ENCODE assay signal across 8 cellular contexts in the genomic region with DNA sequence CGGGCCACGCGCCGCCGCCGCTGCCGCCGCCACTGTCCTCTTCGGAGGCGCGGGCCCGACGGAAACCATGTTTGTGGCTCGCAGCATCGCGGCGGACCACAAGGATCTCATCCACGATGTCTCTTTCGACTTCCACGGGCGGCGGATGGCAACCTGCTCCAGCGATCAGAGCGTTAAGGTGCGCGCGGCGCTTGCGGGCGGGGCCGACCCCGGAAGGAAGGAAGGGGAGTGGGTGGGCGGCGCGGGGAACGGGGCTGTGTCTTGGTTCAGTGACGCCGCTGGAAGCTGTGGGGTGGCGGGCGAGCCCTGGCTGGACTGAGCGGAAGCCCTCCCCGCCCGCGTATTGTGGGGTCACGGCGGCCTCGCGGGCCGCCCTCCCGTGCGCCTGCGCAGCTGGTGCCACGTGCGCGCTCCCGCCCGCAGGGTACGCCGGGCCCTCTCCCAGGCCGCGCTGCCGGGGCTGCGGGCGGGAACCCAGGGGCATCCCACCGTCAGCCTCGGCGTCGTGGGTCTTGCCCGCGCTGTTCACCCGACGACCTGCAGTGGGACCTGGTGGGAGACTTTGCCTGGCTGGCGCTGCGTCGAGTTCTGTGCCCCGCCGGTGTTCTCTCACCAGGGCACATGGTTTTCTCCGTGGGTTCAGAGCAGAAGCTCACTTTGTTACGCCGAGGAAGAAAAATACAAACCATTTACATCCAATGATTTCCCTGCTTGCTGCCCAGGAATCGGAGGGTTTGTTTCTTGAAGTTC. TPM values are rescaled to one million over a fixed set of nuclear protein-coding genes. Genes with fewer than 3 reads are reported as not detected.
DNase-seq lines count a peak whose midpoint lies in the region; ATAC-seq, FAIRE-seq and TF ChIP-seq lines count a peak whose summit lies in the region.

No MANE protein-coding gene starts in this region.

- TF ChIP-seq CTCF in endothelial cell of umbilical vein (IDR thresholded peaks at IDR 0.05; ENCODE audit: extremely low read depth in 1 of 2, insufficient read depth in 1 of 2, low read depth in 1 of 2, low read length in 2 of 2): no peak

- DNase-seq in Caki2 (ENCODE audit: low read depth) (peak; percentile 94), HT1080 (ENCODE audit: low read depth) (peak; percentile 95), NT2/D1 (ENCODE audit: low read depth, low spot score) (peak; percentile 57), endothelial cell of umbilical vein (ENCODE audit: low read depth, low spot score) (peak; percentile 94), midbrain (lab: John Stamatoyannopoulos, UW) (peak; percentile 89)
- DNase-seq in activated CD8-positive, alpha-beta memory T cell treated with anti-CD3 and anti-CD28 coated beads, Interleukin-2, amount 50 U/mL, for 4 hours: peak; percentile 99
- peak; percentile 98 for DNase-seq in stimulated activated CD8-positive, alpha-beta memory T cell treated with anti-CD3 and anti-CD28 coated beads, Interleukin-15, amount 100 ng/mL, for 4 hours (ENCODE audit: low read depth in 2 of 2)

- H3K36me3 ChIP-seq in NT2/D1 (ENCODE audit: insufficient read depth, insufficient read length, low read length): peaks cover 13% of the 10 kb centered on the region
- peaks cover 0 to under 1% of the 10 kb centered on the region in 2 experiments for H3K36me3 ChIP-seq in endothelial cell of umbilical vein (ENCODE audit: control insufficient read depth in 2 of 2, extremely low read depth in 1 of 2, insufficient read depth in 2 of 2, low read length in 2 of 2)

- peak overlapping the region; percentile 39 for H3K4me2 ChIP-seq in endothelial cell of umbilical vein (ENCODE audit: insufficient read depth, low read length)

- BruUV-seq in endothelial cell of umbilical vein (replicated peaks; lab: Mats Ljungman, UMichigan): no TSS peak

- H2AFZ ChIP-seq in endothelial cell of umbilical vein (ENCODE audit: low read depth, low read length): peak overlapping the region; percentile 89

- peak overlapping the region; percentile 90 for H3K27ac ChIP-seq in endothelial cell of umbilical vein (ENCODE audit: insufficient read depth, low read depth, low read length)

- H3K4me3 ChIP-seq in NT2/D1 (ENCODE audit: insufficient read length, low read depth): peak overlapping the region; percentile 68
- peak overlapping the region; percentile 43 to 53 (median 49) for H3K4me3 ChIP-seq in endothelial cell of umbilical vein (replicated peaks in 1 of 3; ENCODE audit: insufficient read depth in 1 of 3, low read depth in 1 of 3, low read length in 3 of 3)

- no peaks in the 10 kb centered on the region for H3K27me3 ChIP-seq in NT2/D1 (ENCODE audit: insufficient read depth, insufficient read length)
- no peaks in the 10 kb centered on the region for H3K27me3 ChIP-seq in endothelial cell of umbilical vein (ENCODE audit: control insufficient read depth in 2 of 2, insufficient read depth in 2 of 2, low read length in 2 of 2)

- intact Hi-C loops in endothelial cell of umbilical vein (cut with micrococcal nuclease): loop anchor here (1.0 to 5.0 kb wide), 2 partner anchors 43 to 66 kb away; a partner anchor contains a TSS

- H3K9ac ChIP-seq in NT2/D1 (ENCODE audit: insufficient read length, low read depth) (peak overlapping the region; percentile 83), endothelial cell of umbilical vein (replicated peaks; ENCODE audit: extremely low read depth, insufficient read depth, low read length) (peak overlapping the region; percentile 76)

- peaks cover 27% of the 10 kb centered on the region for H3K79me2 ChIP-seq in endothelial cell of umbilical vein (ENCODE audit: control insufficient read depth, insufficient read depth, low read length)

- peak; percentile 87 for TF ChIP-seq POLR2A in endothelial cell of umbilical vein (IDR thresholded peaks at IDR 0.05; ENCODE audit: low read depth, low read length)

- dilution Hi-C loops in endothelial cell of umbilical vein (cut with MboI; ENCODE audit: extremely low pct_ligation_motif_present, low sequenced_read_pairs): no loop called here

- H3K4me1 ChIP-seq in NT2/D1 (ENCODE audit: insufficient read depth, insufficient read length) (no peaks in the 10 kb centered on the region), endothelial cell of umbilical vein (ENCODE audit: control insufficient read depth, extremely low read depth, insufficient read depth, low read length) (peaks cover 12% of the 10 kb centered on the region)

- FAIRE-seq in endothelial cell of umbilical vein (lab: Jason Lieb, UNC): peak; percentile 95

- CTCF ChIA-PET in endothelial cell of umbilical vein (lab: Charles Lee): interaction anchor here (0.7 kb wide), 2 partner anchors 65 to 211 kb away, joined by 3 to 4 read pairs; no protein-coding TSS in a partner anchor

- in situ Hi-C loops in Caki2 (cut with HindIII; ENCODE audit: low pct_unique_long_range_greater_than_20kb, low sequenced_read_pairs): no loop called here

- POLR2A ChIA-PET in endothelial cell of umbilical vein (lab: Charles Lee): interaction anchor here (0.7 to 1.0 kb wide), 2 partner anchors 186 to 571 kb away, joined by 4 read pairs; a partner anchor contains a TSS

- no peaks in the 10 kb centered on the region for H4K20me1 ChIP-seq in endothelial cell of umbilical vein (replicated peaks; ENCODE audit: control insufficient read depth, extremely low read depth, insufficient read depth, low read length)

- H3K9me3 ChIP-seq in NT2/D1 (ENCODE audit: insufficient read depth, low read length) (no peaks in the 10 kb centered on the region), endothelial cell of umbilical vein (replicated peaks; ENCODE audit: control insufficient read depth, insufficient read depth, low read length) (no peaks in the 10 kb centered on the region)

- H3K9me1 ChIP-seq in endothelial cell of umbilical vein (replicated peaks; ENCODE audit: control insufficient read depth, extremely low read depth, insufficient read depth, low read length): no peaks in the 10 kb centered on the region

- peak; percentile 60 for ATAC-seq in GM21367 (IDR thresholded peaks at IDR 0.05; ENCODE audit: unreplicated experiment)

TF ChIP-seq in endothelial cell of umbilical vein, 7 proteins besides CTCF, POLR2A, EP300 and RAD21:
- peak; percentile 74 for TF ChIP-seq MYC (IDR thresholded peaks at IDR 0.05; ENCODE audit: low read depth, low read length)
- TF ChIP-seq GATA2 (IDR thresholded peaks at IDR 0.05; ENCODE audit: insufficient read depth, insufficient read length, low read depth, low read length): no peak
- TF ChIP-seq JUN (IDR thresholded peaks at IDR 0.05; ENCODE audit: borderline replicate concordance, insufficient read depth, insufficient read length, low read depth): no peak
- TF ChIP-seq POLR2AphosphoS5 (IDR thresholded peaks at IDR 0.05; ENCODE audit: insufficient read depth, low read depth, low read length): peak; percentile 93
- TF ChIP-seq FOS (IDR thresholded peaks at IDR 0.05; ENCODE audit: borderline replicate concordance, insufficient read depth, low read length): no peak
- TF ChIP-seq, protein P1, sequence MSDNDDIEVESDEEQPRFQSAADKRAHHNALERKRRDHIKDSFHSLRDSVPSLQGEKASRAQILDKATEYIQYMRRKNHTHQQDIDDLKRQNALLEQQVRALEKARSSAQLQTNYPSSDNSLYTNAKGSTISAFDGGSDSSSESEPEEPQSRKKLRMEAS (IDR thresholded peaks at IDR 0.05; ENCODE audit: insufficient read depth, insufficient read length): peak; percentile 91
- TF ChIP-seq EZH2 (IDR thresholded peaks at IDR 0.05; ENCODE audit: borderline replicate concordance, low read depth, low read length, severe bottlenecking): no peak
TF ChIP-seq in endothelial cell of umbilical vein: peak in this region for 3.

RNA-seq across cellular contexts. Expression of a gene that starts 0.4 kb away (rescaled TPM):
- 36.8 and 49.3 TPM in 2 replicates for total RNA-seq in Caki2 (2014; rRNA removed; shearing (Covaris generic); ENCODE audit: low replicate concordance)
- total RNA-seq in HT1080 (2014; rRNA removed; shearing (Covaris generic)): 43.6 and 64.8 TPM in 2 replicates
- 59.1 and 61.7 TPM in 2 replicates for polyA plus RNA-seq in HT1080 (2015; cell fraction: cytosol; rRNA removed)
- 36.3 and 40.4 TPM in 2 replicates for polyA plus RNA-seq in HT1080 (2015; cell fraction: nucleus; rRNA removed)
- 42.8 and 45.9 TPM in 2 replicates for total RNA-seq in endothelial cell of umbilical vein
- polyA plus RNA-seq in endothelial cell of umbilical vein: 17.5 and 19.8 TPM in 2 replicates
- 26.5 and 28.1 TPM in 2 replicates for polyA plus RNA-seq in endothelial cell of umbilical vein (2011; cell fraction: cytosol; rRNA removed)
- 24.9 and 25.6 TPM in 2 replicates for polyA plus RNA-seq in endothelial cell of umbilical vein (2011; cell fraction: nucleus; rRNA removed)
- 14.5 and 21.5 TPM in 2 replicates for polyA plus RNA-seq in endothelial cell of umbilical vein (2012)
- 73.1 and 83.8 TPM in 2 replicates for polyA minus RNA-seq in endothelial cell of umbilical vein
- polyA minus RNA-seq in endothelial cell of umbilical vein (2011; cell fraction: cytosol; rRNA and poly(A)+ RNA removed): 67.2 TPM
- 19.4 and 28.9 TPM in 2 replicates for polyA minus RNA-seq in endothelial cell of umbilical vein (2011; cell fraction: nucleus; rRNA and poly(A)+ RNA removed)

RNA-seq across cellular contexts. Expression of a gene that starts 42.9 kb away (rescaled TPM):
- total RNA-seq in Caki2 (2014; rRNA removed; shearing (Covaris generic); ENCODE audit: low replicate concordance): 14.0 and 19.4 TPM in 2 replicates
- total RNA-seq in HT1080 (2014; rRNA removed; shearing (Covaris generic)): 21.6 and 22.9 TPM in 2 replicates
- polyA plus RNA-seq in HT1080 (2015; cell fraction: cytosol; rRNA removed): 13.0 and 19.3 TPM in 2 replicates
- 64.9 and 72.1 TPM in 2 replicates for polyA plus RNA-seq in HT1080 (2015; cell fraction: nucleus; rRNA removed)
- 22.7 and 22.9 TPM in 2 replicates for total RNA-seq in endothelial cell of umbilical vein
- polyA plus RNA-seq in endothelial cell of umbilical vein: 10.3 and 14.5 TPM in 2 replicates
- 14.3 and 15.0 TPM in 2 replicates for polyA plus RNA-seq in endothelial cell of umbilical vein (2011; cell fraction: cytosol; rRNA removed)
- 44.5 and 52.8 TPM in 2 replicates for polyA plus RNA-seq in endothelial cell of umbilical vein (2011; cell fraction: nucleus; rRNA removed)
- 11.2 and 14.2 TPM in 2 replicates for polyA plus RNA-seq in endothelial cell of umbilical vein (2012)
- polyA minus RNA-seq in endothelial cell of umbilical vein: 29.6 and 30.8 TPM in 2 replicates
- polyA minus RNA-seq in endothelial cell of umbilical vein (2011; cell fraction: cytosol; rRNA and poly(A)+ RNA removed): 39.8 TPM
- 41.6 and 66.1 TPM in 2 replicates for polyA minus RNA-seq in endothelial cell of umbilical vein (2011; cell fraction: nucleus; rRNA and poly(A)+ RNA removed)

Comparison
In these comparisons a context has a peak if more than half of its experiments do, and no peak if none do; other contexts are left out.
1. Peak in every context shown above with its lines: DNase-seq, ATAC-seq, H3K4me3 ChIP-seq and H3K27ac ChIP-seq.